Comparison of ENCODE assay signal across 9 cellular contexts in genomic region chr17:81821603-81822311, GRCh38. TPM values are rescaled to one million over a fixed set of nuclear protein-coding genes. Genes with fewer than 3 reads are reported as not detected.
DNase-seq lines count a peak whose midpoint lies in the region; ATAC-seq lines count a peak whose summit lies in the region.
"Had no signal": no experiment of that assay in that cellular context is flagged by ENCODE, and none has a peak within 500 bp of the region (broad histone marks: within the 10 kb centered on the region; RNA-seq: fewer than 3 reads in every experiment).

No MANE protein-coding gene starts in this region.

- H3K4me1 Mint-ChIP-seq in activated naive CD8-positive, alpha-beta T cell treated with anti-CD3 and anti-CD28 coated beads for 36 hours: no peaks in the 10 kb centered on the region
- peaks cover 4% of the 10 kb centered on the region for H3K4me1 Mint-ChIP-seq in activated naive CD8-positive, alpha-beta T cell treated with anti-CD3 and anti-CD28 coated beads, Interleukin-2, amount 50 U/mL, for 24 hours

- no peak for ATAC-seq in activated naive CD8-positive, alpha-beta T cell treated with anti-CD3 and anti-CD28 coated beads, Interleukin-2, amount 50 U/mL, for 24 hours
- ATAC-seq in GM19324 (IDR thresholded peaks at IDR 0.05; ENCODE audit: low FRiP score, unreplicated experiment): no peak

- peaks cover 2% of the 10 kb centered on the region for H3K36me3 Mint-ChIP-seq in activated naive CD8-positive, alpha-beta T cell treated with anti-CD3 and anti-CD28 coated beads for 36 hours
- H3K36me3 Mint-ChIP-seq in activated naive CD8-positive, alpha-beta T cell treated with anti-CD3 and anti-CD28 coated beads, Interleukin-2, amount 50 U/mL, for 24 hours (ENCODE audit: low read depth): no peaks in the 10 kb centered on the region

- H3K9me3 Mint-ChIP-seq in activated naive CD8-positive, alpha-beta T cell treated with anti-CD3 and anti-CD28 coated beads for 36 hours: no peaks in the 10 kb centered on the region
- H3K9me3 Mint-ChIP-seq in activated naive CD8-positive, alpha-beta T cell treated with anti-CD3 and anti-CD28 coated beads, Interleukin-2, amount 50 U/mL, for 24 hours: no peaks in the 10 kb centered on the region

- H3K4me3 Mint-ChIP-seq in activated naive CD8-positive, alpha-beta T cell treated with anti-CD3 and anti-CD28 coated beads for 36 hours: no peak overlapping the region
- no peak overlapping the region for H3K4me3 Mint-ChIP-seq in activated naive CD8-positive, alpha-beta T cell treated with anti-CD3 and anti-CD28 coated beads, Interleukin-2, amount 50 U/mL, for 24 hours
- H3K4me3 Mint-ChIP-seq: activated naive CD8-positive, alpha-beta T cell had no signal

- peaks cover 4% of the 10 kb centered on the region for H3K27me3 Mint-ChIP-seq in activated naive CD8-positive, alpha-beta T cell treated with anti-CD3 and anti-CD28 coated beads for 36 hours
- peaks cover 5% of the 10 kb centered on the region for H3K27me3 Mint-ChIP-seq in activated naive CD8-positive, alpha-beta T cell treated with anti-CD3 and anti-CD28 coated beads, Interleukin-2, amount 50 U/mL, for 24 hours

- peak; percentile 48 for DNase-seq in activated naive CD8-positive, alpha-beta T cell treated with anti-CD3 and anti-CD28 coated beads for 36 hours
- DNase-seq in activated naive CD8-positive, alpha-beta T cell treated with anti-CD3 and anti-CD28 coated beads, Interleukin-2, amount 50 U/mL, for 24 hours: no peak
- peak; percentile 73 for DNase-seq in NCI-H460 (ENCODE audit: extremely low read depth, low read depth)
- DNase-seq in anterior cingulate cortex (lab: John Stamatoyannopoulos, UW): peak in 45 of 58 donors; percentile 2 to 83 (median 33)
- DNase-seq in iPS-NIHi11 (ENCODE audit: low spot score): peak; percentile 85
- peak; percentile 17 to 23 for DNase-seq in stimulated activated CD8-positive, alpha-beta memory T cell treated with anti-CD3 and anti-CD28 coated beads, Interleukin-2, amount 100 ng/mL, for 48 hours (ENCODE audit: low read depth in 2 of 2)
- DNase-seq in DMS79 treated with DMSO at 0.1 percent for 48 hours (lab: John Stamatoyannopoulos, UW): no peak

- H3K27ac Mint-ChIP-seq in activated naive CD8-positive, alpha-beta T cell treated with anti-CD3 and anti-CD28 coated beads for 36 hours: no peak overlapping the region
- H3K27ac Mint-ChIP-seq in activated naive CD8-positive, alpha-beta T cell treated with anti-CD3 and anti-CD28 coated beads, Interleukin-2, amount 50 U/mL, for 24 hours: no peak overlapping the region
- H3K27ac Mint-ChIP-seq: activated naive CD8-positive, alpha-beta T cell had no signal

RNA-seq across cellular contexts. Expression of gene MCRIP1, which starts 11.3 kb away (rescaled TPM):
- 10 to 100 TPM; 45.4 to 48.4 TPM for total RNA-seq in activated naive CD8-positive, alpha-beta T cell treated with anti-CD3 and anti-CD28 coated beads for 36 hours
- total RNA-seq in NCI-H460 (2014; rRNA removed; shearing (Covaris generic)): 25.6 and 31.7 TPM in 2 replicates
- polyA plus RNA-seq in NCI-H460 (2014; cell fraction: nucleus; rRNA removed): 43.8 and 47.8 TPM in 2 replicates

RNA-seq across cellular contexts. Expression of gene PPP1R27, which starts 13.1 kb away (rescaled TPM):
- not detected for total RNA-seq in activated naive CD8-positive, alpha-beta T cell treated with anti-CD3 and anti-CD28 coated beads for 36 hours
- not detected in 2 replicates for total RNA-seq in NCI-H460 (2014; rRNA removed; shearing (Covaris generic))
- polyA plus RNA-seq in NCI-H460 (2014; cell fraction: nucleus; rRNA removed): not detected in 2 replicates

RNA-seq across cellular contexts. Expression of gene GCGR, which starts 17.8 kb away (rescaled TPM):
- not detected for total RNA-seq in activated naive CD8-positive, alpha-beta T cell treated with anti-CD3 and anti-CD28 coated beads for 36 hours
- total RNA-seq in NCI-H460 (2014; rRNA removed; shearing (Covaris generic)): 0.40 and 0.58 TPM in 2 replicates
- 1.0 and 3.9 TPM in 2 replicates for polyA plus RNA-seq in NCI-H460 (2014; cell fraction: nucleus; rRNA removed)

RNA-seq across cellular contexts. Expression of gene P4HB, which starts 38.6 kb away (rescaled TPM):
- 100 to 1,000 TPM; 395 to 405 TPM for total RNA-seq in activated naive CD8-positive, alpha-beta T cell treated with anti-CD3 and anti-CD28 coated beads for 36 hours
- total RNA-seq in NCI-H460 (2014; rRNA removed; shearing (Covaris generic)): 800 and 860 TPM in 2 replicates
- polyA plus RNA-seq in NCI-H460 (2014; cell fraction: nucleus; rRNA removed): 1,200 and 1,302 TPM in 2 replicates

RNA-seq across cellular contexts. Expression of gene ARHGDIA, which starts 49.4 kb away (rescaled TPM):
- total RNA-seq in activated naive CD8-positive, alpha-beta T cell treated with anti-CD3 and anti-CD28 coated beads for 36 hours: 100 to 1,000 TPM; 556 to 594 TPM
- 175 and 178 TPM in 2 replicates for total RNA-seq in NCI-H460 (2014; rRNA removed; shearing (Covaris generic))
- 228 and 245 TPM in 2 replicates for polyA plus RNA-seq in NCI-H460 (2014; cell fraction: nucleus; rRNA removed)

Comparison
In these comparisons a context has a peak if more than half of its experiments do, and no peak if none do; other contexts are left out.
1. DNase-seq: peak in activated naive CD8-positive, alpha-beta T cell treated with anti-CD3 and anti-CD28 coated beads for 36 hours (single experiment), NCI-H460 (single experiment), anterior cingulate cortex (45 of 58), iPS-NIHi11 (single experiment) and stimulated activated CD8-positive, alpha-beta memory T cell treated with anti-CD3 and anti-CD28 coated beads, Interleukin-2, amount 100 ng/mL, for 48 hours (2 of 2); none in activated naive CD8-positive, alpha-beta T cell treated with anti-CD3 and anti-CD28 coated beads, Interleukin-2, amount 50 U/mL, for 24 hours (single experiment) and DMS79 treated with DMSO at 0.1 percent for 48 hours (single experiment).